ENCODE assay signal across 17 cellular contexts in the genomic region with DNA sequence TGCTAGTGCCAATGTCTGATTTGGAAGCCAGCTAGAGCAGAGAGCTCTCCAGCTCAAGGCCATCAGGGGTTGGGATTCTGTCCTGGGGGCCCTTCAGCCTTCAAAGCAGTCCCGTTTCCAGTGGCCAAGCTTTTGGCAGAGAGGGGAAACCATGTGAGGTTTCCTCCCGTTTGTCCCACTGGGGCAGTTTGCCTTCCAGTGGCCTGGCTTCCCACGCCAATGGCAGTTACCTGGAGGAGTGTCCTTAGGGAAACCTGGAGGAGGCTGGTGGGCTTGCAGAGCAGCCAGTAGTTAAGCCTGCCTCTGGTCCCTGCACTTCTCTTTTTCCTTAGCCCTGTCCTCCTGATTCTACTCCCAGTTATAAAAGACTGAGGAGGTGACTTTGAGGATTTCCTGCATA. TPM values are rescaled to one million over a fixed set of nuclear protein-coding genes. Genes with fewer than 3 reads are reported as not detected.
DNase-seq lines count a peak whose midpoint lies in the region; ATAC-seq lines count a peak whose summit lies in the region.
"Had no signal": no experiment of that assay in that cellular context is flagged by ENCODE, and none has a peak within 500 bp of the region (broad histone marks: within the 10 kb centered on the region; RNA-seq: fewer than 3 reads in every experiment).

No MANE protein-coding gene starts in this region.

- H3K27me3 Mint-ChIP-seq in activated naive CD8-positive, alpha-beta T cell: no peaks in the 10 kb centered on the region
- no peaks in the 10 kb centered on the region for H3K27me3 Mint-ChIP-seq in activated naive CD8-positive, alpha-beta T cell treated with anti-CD3 and anti-CD28 coated beads, Interleukin-2, amount 50 U/mL, for 24 hours
- no peaks in the 10 kb centered on the region for H3K27me3 Mint-ChIP-seq in T-cell
- H3K27me3 Mint-ChIP-seq in memory B cell: no peaks in the 10 kb centered on the region

- peak overlapping the region; percentile 74 for H3K27ac Mint-ChIP-seq in activated naive CD8-positive, alpha-beta T cell
- H3K27ac Mint-ChIP-seq in activated naive CD8-positive, alpha-beta T cell treated with anti-CD3 and anti-CD28 coated beads, Interleukin-2, amount 50 U/mL, for 24 hours: no peak overlapping the region
- H3K27ac Mint-ChIP-seq in T-cell: peak overlapping the region; percentile 83 to 85
- H3K27ac Mint-ChIP-seq in memory B cell: peak overlapping the region; percentile 79
- H3K27ac Mint-ChIP-seq: GM23338 had no signal

- peaks cover 84% of the 10 kb centered on the region for H3K4me1 Mint-ChIP-seq in activated naive CD8-positive, alpha-beta T cell (ENCODE audit: low read depth)
- peaks cover 74% of the 10 kb centered on the region for H3K4me1 Mint-ChIP-seq in activated naive CD8-positive, alpha-beta T cell treated with anti-CD3 and anti-CD28 coated beads, Interleukin-2, amount 50 U/mL, for 24 hours
- peaks cover 84 to 92% (median 89%) of the 10 kb centered on the region in 3 donors for H3K4me1 Mint-ChIP-seq in T-cell
- H3K4me1 Mint-ChIP-seq in memory B cell: peaks cover 41% of the 10 kb centered on the region

- CTCF ChIA-PET in T-cell (lab: Charles Lee): interaction anchor here in 1 of 2 donors (0.6 to 1.2 kb wide), 6 partner anchors 16 to 1841 kb away, joined by 3 to 4 read pairs (median 3); no protein-coding TSS in a partner anchor

- no peaks in the 10 kb centered on the region for H3K9me3 Mint-ChIP-seq in activated naive CD8-positive, alpha-beta T cell (ENCODE audit: low read depth)
- peaks cover 21% of the 10 kb centered on the region for H3K9me3 Mint-ChIP-seq in activated naive CD8-positive, alpha-beta T cell treated with anti-CD3 and anti-CD28 coated beads, Interleukin-2, amount 50 U/mL, for 24 hours
- H3K9me3 Mint-ChIP-seq in T-cell (no peaks in the 10 kb centered on the region), memory B cell (peaks cover 2% of the 10 kb centered on the region)

- peaks cover 20% of the 10 kb centered on the region for H3K36me3 Mint-ChIP-seq in activated naive CD8-positive, alpha-beta T cell
- H3K36me3 Mint-ChIP-seq in activated naive CD8-positive, alpha-beta T cell treated with anti-CD3 and anti-CD28 coated beads, Interleukin-2, amount 50 U/mL, for 24 hours (ENCODE audit: low read depth): peaks cover 79% of the 10 kb centered on the region
- H3K36me3 Mint-ChIP-seq in T-cell (peaks cover 62% of the 10 kb centered on the region), memory B cell (peaks cover 41% of the 10 kb centered on the region)

- POLR2A ChIA-PET in T-cell (lab: Charles Lee): interaction anchor here in 1 of 2 donors (0.5 to 0.7 kb wide), 3 partner anchors 19 to 220 kb away, joined by 3 to 6 read pairs (median 3); partner anchors contain the start of gene BICD2

- H3K4me3 Mint-ChIP-seq in activated naive CD8-positive, alpha-beta T cell: no peak overlapping the region
- H3K4me3 Mint-ChIP-seq in activated naive CD8-positive, alpha-beta T cell treated with anti-CD3 and anti-CD28 coated beads, Interleukin-2, amount 50 U/mL, for 24 hours: no peak overlapping the region
- H3K4me3 Mint-ChIP-seq in T-cell: peak overlapping the region in 1 of 3 donors; percentile 24
- no peak overlapping the region for H3K4me3 Mint-ChIP-seq in memory B cell
- H3K4me3 Mint-ChIP-seq: GM23338 had no signal

- DNase-seq in activated naive CD8-positive, alpha-beta T cell treated with anti-CD3 and anti-CD28 coated beads, Interleukin-2, amount 50 U/mL, for 24 hours: no peak
- DNase-seq in T-cell (no peak), memory B cell (ENCODE audit: low spot score in 2 of 2) (no peak), NCI-H1105 treated with DMSO at 0.1 percent for 48 hours (lab: John Stamatoyannopoulos, UW) (no peak)
- DNase-seq: BE2C, GDM1, HCEC 1CT, IMR-90, NCI-H1105, NCI-H2029 treated with DMSO at 0.1 percent for 48 hours, NCI-H345, NCI-H524, NCI-H82 had no signal

- ATAC-seq in activated naive CD8-positive, alpha-beta T cell treated with anti-CD3 and anti-CD28 coated beads, Interleukin-2, amount 50 U/mL, for 24 hours: no peak
- ATAC-seq in T-cell (replicated peaks in 1 of 4) (no peak), memory B cell (ENCODE audit: low read depth) (no peak), HG02840 (IDR thresholded peaks at IDR 0.05; ENCODE audit: low FRiP score, unreplicated experiment) (no peak), esophagus mucosa (no peak)
- ATAC-seq: GM23338 had no signal

RNA-seq across cellular contexts. Expression of gene FGD3, which starts 37.7 kb away (rescaled TPM):
- 100 to 1,000 TPM; 188 to 349 (median 293) TPM for total RNA-seq in T-cell
- 2.1 TPM for total RNA-seq in esophagus mucosa
- total RNA-seq: IMR-90 had no signal

Comparison
In these comparisons a context has a peak if more than half of its experiments do, and no peak if none do; other contexts are left out.
1. RNA of gene FGD3, which starts 37.7 kb away (total RNA-seq): 188 to 349 TPM in T-cell; 2.1 TPM in esophagus mucosa (single experiment); every median in the first group is over 10 times any median in the second.